ENCODE assay signal across 8 cellular contexts in the genomic region with DNA sequence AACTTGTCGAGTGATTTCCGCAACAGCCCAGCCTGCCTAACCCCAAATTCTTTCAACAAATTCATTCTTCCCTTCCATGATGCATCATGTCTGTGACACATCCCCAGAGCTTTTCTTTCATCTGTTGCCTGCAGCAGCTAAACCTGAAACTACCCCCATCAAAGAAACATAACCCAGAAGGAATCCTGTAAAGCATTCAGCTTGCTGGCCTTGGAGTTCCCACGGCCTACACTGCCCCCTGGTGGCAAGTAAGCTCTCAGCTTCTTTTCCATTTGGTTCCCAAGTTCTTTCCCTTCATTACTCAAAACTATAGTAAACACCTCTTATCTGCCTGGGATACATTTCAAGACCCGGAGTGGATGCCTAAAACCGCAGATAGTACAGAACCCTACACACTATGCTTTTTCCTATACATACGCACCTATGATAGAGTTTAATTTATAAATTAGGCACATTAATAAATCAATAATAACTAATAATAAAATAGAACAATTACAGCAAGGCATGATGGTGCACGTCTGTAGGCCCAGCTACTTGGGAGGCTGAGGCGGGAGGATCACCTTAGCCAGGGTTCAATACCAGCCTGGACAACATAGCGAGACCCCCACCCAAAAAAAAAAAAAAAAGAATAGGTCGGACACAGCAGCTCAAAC. TPM values are rescaled to one million over a fixed set of nuclear protein-coding genes. Genes with fewer than 3 reads are reported as not detected.
A peak's percentile ranks its signal among the peaks of the same experiment; 100 is the strongest.
DNase-seq lines count a peak whose midpoint lies in the region; ATAC-seq and TF ChIP-seq lines count a peak whose summit lies in the region.

No MANE protein-coding gene starts in this region.

- no peak overlapping the region for H3T11ph ChIP-seq in H9 (ENCODE audit: low read length)

- H3K14ac ChIP-seq in H9 (ENCODE audit: insufficient read depth, low read length), result no peak overlapping the region

- no peaks in the 10 kb centered on the region for H3K23me2 ChIP-seq in H9 (ENCODE audit: insufficient read length, low read depth, low read length, poor library complexity, severe bottlenecking)

- H3K9me3 Mint-ChIP-seq in H9, result no peaks in the 10 kb centered on the region

- H3K18ac ChIP-seq in H9 (ENCODE audit: insufficient read length, low read depth, low read length), result no peak overlapping the region

- H3K27ac Mint-ChIP-seq in H9, result peak overlapping the region in 2 of 3 experiments; percentile 9 to 71; a peak in 1 of 7 replicates

- no peak overlapping the region for H2BK5ac ChIP-seq in H9 (ENCODE audit: insufficient read length, low read length)

- H2BK12ac ChIP-seq in H9 (ENCODE audit: insufficient read length, low read depth, low read length), result no peak overlapping the region

- H3K56ac ChIP-seq in H9 (ENCODE audit: insufficient read length, low read depth, low read length), result no peak overlapping the region

- ATAC-seq in left lobe of liver (peak; percentile 96), HG03460 (IDR thresholded peaks at IDR 0.05; ENCODE audit: unreplicated experiment) (no peak)

- H4K8ac ChIP-seq in H9 (replicated peaks; ENCODE audit: insufficient read length, low read depth, low read length), result no peak overlapping the region

- H3K9ac ChIP-seq in H9 (ENCODE audit: extremely low read depth, insufficient read length, low read length), result no peak overlapping the region

- DNase-seq in AG09319 (ENCODE audit: extremely low read depth, low read depth), result peak; percentile 89
- DNase-seq in H9, result peak; percentile 81
- peak; percentile 70 for DNase-seq in NCI-H446 treated with DMSO at 0.1 percent for 48 hours (lab: John Stamatoyannopoulos, UW)
- DNase-seq in activated CD4-positive, alpha-beta T cell treated with anti-CD3 and anti-CD28 coated beads for 24 hours (ENCODE audit: low read depth in 2 of 2), result peak; percentile 77 to 78
- DNase-seq in cerebellum (ENCODE audit: low spot score), result peak; percentile 77
- DNase-seq in left lobe of liver (ENCODE audit: low spot score), result peak; percentile 72
- peak; percentile 87 for DNase-seq in stimulated activated CD4-positive, alpha-beta T cell treated with anti-CD3 and anti-CD28 coated beads, Interleukin-4, amount 100 ng/mL, for 24 hours

- H4K20me1 ChIP-seq in H9 (ENCODE audit: control insufficient read depth, insufficient read depth, insufficient read length), result no peaks in the 10 kb centered on the region

- no peaks in the 10 kb centered on the region; a peak in 2 of 7 replicates for H3K36me3 Mint-ChIP-seq in H9 (ENCODE audit: insufficient read depth in 1 of 3, low read depth in 3 of 3)

- peak; percentile 89 for TF ChIP-seq CTCF in AG09319 (IDR thresholded peaks at IDR 0.05; ENCODE audit: low read depth, low read length)
- TF ChIP-seq CTCF in H9 (conservative IDR thresholded peaks at IDR 0.05), result peak; percentile 96

- H3K9me3 ChIP-seq in H9 (ENCODE audit: control insufficient read depth, low read depth, low read length), result no peaks in the 10 kb centered on the region

- H3K27me3 Mint-ChIP-seq in H9 (ENCODE audit: low read depth), result no peaks in the 10 kb centered on the region

- no peaks in the 10 kb centered on the region for H3K4me1 ChIP-seq in H9 (ENCODE audit: insufficient read depth, low read length)

- no peak overlapping the region for H4K91ac ChIP-seq in H9 (ENCODE audit: insufficient read length, low read depth, low read length)

- H2AK5ac ChIP-seq in H9 (ENCODE audit: insufficient read length, low read length), result no peak overlapping the region

- no peak overlapping the region for H2BK120ac ChIP-seq in H9 (ENCODE audit: low read depth, low read length, poor library complexity, severe bottlenecking)

- no peak overlapping the region for H2AFZ ChIP-seq in H9 (ENCODE audit: low read length)

- H3K79me1 ChIP-seq in H9 (ENCODE audit: insufficient read depth, low read depth, low read length, poor library complexity, severe bottlenecking), result no peaks in the 10 kb centered on the region

- no peak overlapping the region for H3K23ac ChIP-seq in H9 (ENCODE audit: insufficient read length, low read depth, low read length)

- H2BK20ac ChIP-seq in H9 (ENCODE audit: low read depth, low read length, poor library complexity, severe bottlenecking), result no peak overlapping the region

- H3K4me2 ChIP-seq in H9 (ENCODE audit: insufficient read depth, insufficient read length, low read length), result no peak overlapping the region

- H2BK15ac ChIP-seq in H9 (ENCODE audit: low read depth, low read length), result no peak overlapping the region

- WGBS in H9 (ENCODE audit: extremely low coverage, insufficient read length, low lambda C conversion rate), result no CpG with 5 or more reads among the region's 10 CpGs

- no peak overlapping the region for H3K27ac ChIP-seq in H9 (ENCODE audit: insufficient read length, low read depth, low read length)

- H3K79me2 ChIP-seq in H9 (ENCODE audit: insufficient read depth, low read length), result no peaks in the 10 kb centered on the region

- H3K4ac ChIP-seq in H9 (ENCODE audit: low read depth, low read length), result no peak overlapping the region

- no peaks in the 10 kb centered on the region for H3K27me3 ChIP-seq in H9 (ENCODE audit: insufficient read depth, low read length)

- no peak overlapping the region for H3K4me3 Mint-ChIP-seq in H9

- no peak overlapping the region for H4K5ac ChIP-seq in H9 (ENCODE audit: insufficient read length, low read depth, low read length)

- peaks cover 3 to 4% of the 10 kb centered on the region in 2 experiments for H3K4me1 Mint-ChIP-seq in H9

RNA-seq across cellular contexts. Expression of gene ETHE1, which starts 7.4 kb away (rescaled TPM):
- total RNA-seq in H9 (2021), result 18.8 and 20.4 TPM in 2 replicates
- total RNA-seq in cerebellum, result 15.5 TPM
- total RNA-seq in left lobe of liver, result 43.5 TPM

RNA-seq across cellular contexts. Expression of gene ZNF575, which starts 13.4 kb away (rescaled TPM):
- not detected in 2 replicates for total RNA-seq in H9 (2021)
- total RNA-seq in cerebellum, result 0.27 TPM
- 1.5 TPM for total RNA-seq in left lobe of liver

RNA-seq across cellular contexts. Expression of gene PHLDB3, which starts 15.0 kb away (rescaled TPM):
- total RNA-seq in H9 (2021) (6.7 and 8.5 TPM in 2 replicates), cerebellum (5.0 TPM), left lobe of liver (17.7 TPM)

RNA-seq across cellular contexts. Expression of gene LYPD3, which starts 54.2 kb away (rescaled TPM):
- total RNA-seq in H9 (2021) (1.8 TPM in 2 replicates), cerebellum (not detected), left lobe of liver (0.53 TPM)

RNA-seq across cellular contexts. Expression of gene XRCC1, which starts 55.8 kb away (rescaled TPM):
- total RNA-seq in H9 (2021), result 38.0 and 42.8 TPM in 2 replicates
- 16.2 TPM for total RNA-seq in cerebellum
- 8.8 TPM for total RNA-seq in left lobe of liver
